ENCODE assay signal across 1 cellular context in genomic region chr3:50274371-50275104, GRCh38.
TF ChIP-seq lines count a peak whose summit lies in the region.

No MANE protein-coding gene starts in this region.

TF ChIP-seq in HepG2, 621 proteins besides CTCF, POLR2A, EP300 and RAD21 (continues in another document):
- no peak for TF ChIP-seq ZMYM3 (CRISPR knock-in tag; IDR thresholded peaks at IDR 0.05)
- TF ChIP-seq CHCHD3 (CRISPR knock-in tag; IDR thresholded peaks at IDR 0.05) = no peak
- TF ChIP-seq HMG20A (CRISPR knock-in tag; IDR thresholded peaks at IDR 0.05; ENCODE audit: borderline replicate concordance) = no peak
- 0 out of 2 replicates have a peak, but pooled peaks have one; percentile 44 for TF ChIP-seq ZNF776 (CRISPR knock-in tag; IDR thresholded peaks at IDR 0.05)
- 0 out of 2 replicates have a peak, but pooled peaks have one; percentile 37 for TF ChIP-seq HIVEP1 (CRISPR knock-in tag; IDR thresholded peaks at IDR 0.05)
- TF ChIP-seq, protein P1, sequence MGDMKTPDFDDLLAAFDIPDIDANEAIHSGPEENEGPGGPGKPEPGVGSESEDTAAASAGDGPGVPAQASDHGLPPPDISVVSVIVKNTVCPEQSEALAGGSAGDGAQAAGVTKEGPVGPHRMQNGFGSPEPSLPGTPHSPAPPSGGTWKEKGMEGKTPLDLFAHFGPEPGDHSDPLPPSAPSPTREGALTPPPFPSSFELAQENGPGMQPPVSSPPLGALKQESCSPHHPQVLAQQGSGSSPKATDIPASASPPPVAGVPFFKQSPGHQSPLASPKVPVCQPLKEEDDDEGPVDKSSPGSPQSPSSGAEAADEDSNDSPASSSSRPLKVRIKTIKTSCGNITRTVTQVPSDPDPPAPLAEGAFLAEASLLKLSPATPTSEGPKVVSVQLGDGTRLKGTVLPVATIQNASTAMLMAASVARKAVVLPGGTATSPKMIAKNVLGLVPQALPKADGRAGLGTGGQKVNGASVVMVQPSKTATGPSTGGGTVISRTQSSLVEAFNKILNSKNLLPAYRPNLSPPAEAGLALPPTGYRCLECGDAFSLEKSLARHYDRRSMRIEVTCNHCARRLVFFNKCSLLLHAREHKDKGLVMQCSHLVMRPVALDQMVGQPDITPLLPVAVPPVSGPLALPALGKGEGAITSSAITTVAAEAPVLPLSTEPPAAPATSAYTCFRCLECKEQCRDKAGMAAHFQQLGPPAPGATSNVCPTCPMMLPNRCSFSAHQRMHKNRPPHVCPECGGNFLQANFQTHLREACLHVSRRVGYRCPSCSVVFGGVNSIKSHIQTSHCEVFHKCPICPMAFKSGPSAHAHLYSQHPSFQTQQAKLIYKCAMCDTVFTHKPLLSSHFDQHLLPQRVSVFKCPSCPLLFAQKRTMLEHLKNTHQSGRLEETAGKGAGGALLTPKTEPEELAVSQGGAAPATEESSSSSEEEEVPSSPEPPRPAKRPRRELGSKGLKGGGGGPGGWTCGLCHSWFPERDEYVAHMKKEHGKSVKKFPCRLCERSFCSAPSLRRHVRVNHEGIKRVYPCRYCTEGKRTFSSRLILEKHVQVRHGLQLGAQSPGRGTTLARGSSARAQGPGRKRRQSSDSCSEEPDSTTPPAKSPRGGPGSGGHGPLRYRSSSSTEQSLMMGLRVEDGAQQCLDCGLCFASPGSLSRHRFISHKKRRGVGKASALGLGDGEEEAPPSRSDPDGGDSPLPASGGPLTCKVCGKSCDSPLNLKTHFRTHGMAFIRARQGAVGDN (CRISPR knock-in tag; IDR thresholded peaks at IDR 0.05) = peak; percentile 42
- peak; percentile 51 for TF ChIP-seq STAG1 (CRISPR knock-in tag; IDR thresholded peaks at IDR 0.05)
- no peak for TF ChIP-seq ELF1 (CRISPR knock-in tag; IDR thresholded peaks at IDR 0.05)
- TF ChIP-seq, protein P2, sequence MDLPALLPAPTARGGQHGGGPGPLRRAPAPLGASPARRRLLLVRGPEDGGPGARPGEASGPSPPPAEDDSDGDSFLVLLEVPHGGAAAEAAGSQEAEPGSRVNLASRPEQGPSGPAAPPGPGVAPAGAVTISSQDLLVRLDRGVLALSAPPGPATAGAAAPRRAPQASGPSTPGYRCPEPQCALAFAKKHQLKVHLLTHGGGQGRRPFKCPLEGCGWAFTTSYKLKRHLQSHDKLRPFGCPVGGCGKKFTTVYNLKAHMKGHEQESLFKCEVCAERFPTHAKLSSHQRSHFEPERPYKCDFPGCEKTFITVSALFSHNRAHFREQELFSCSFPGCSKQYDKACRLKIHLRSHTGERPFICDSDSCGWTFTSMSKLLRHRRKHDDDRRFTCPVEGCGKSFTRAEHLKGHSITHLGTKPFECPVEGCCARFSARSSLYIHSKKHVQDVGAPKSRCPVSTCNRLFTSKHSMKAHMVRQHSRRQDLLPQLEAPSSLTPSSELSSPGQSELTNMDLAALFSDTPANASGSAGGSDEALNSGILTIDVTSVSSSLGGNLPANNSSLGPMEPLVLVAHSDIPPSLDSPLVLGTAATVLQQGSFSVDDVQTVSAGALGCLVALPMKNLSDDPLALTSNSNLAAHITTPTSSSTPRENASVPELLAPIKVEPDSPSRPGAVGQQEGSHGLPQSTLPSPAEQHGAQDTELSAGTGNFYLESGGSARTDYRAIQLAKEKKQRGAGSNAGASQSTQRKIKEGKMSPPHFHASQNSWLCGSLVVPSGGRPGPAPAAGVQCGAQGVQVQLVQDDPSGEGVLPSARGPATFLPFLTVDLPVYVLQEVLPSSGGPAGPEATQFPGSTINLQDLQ (CRISPR knock-in tag; IDR thresholded peaks at IDR 0.05) = no peak
- peak; percentile 51; the same call in 1 of the 2 replicates for TF ChIP-seq MTA1 (CRISPR knock-in tag; IDR thresholded peaks at IDR 0.05; ENCODE audit: borderline replicate concordance)
- no peak for TF ChIP-seq ZNF678 (CRISPR knock-in tag; IDR thresholded peaks at IDR 0.05)
- peak; percentile 46; the same call in 1 of the 2 replicates for TF ChIP-seq ATF2 (CRISPR knock-in tag; IDR thresholded peaks at IDR 0.05)
- TF ChIP-seq SP1 (IDR thresholded peaks at IDR 0.05) = no peak
- no peak for TF ChIP-seq SP1 (CRISPR knock-in tag; IDR thresholded peaks at IDR 0.05)
- no peak for TF ChIP-seq CC2D1A (CRISPR knock-in tag; IDR thresholded peaks at IDR 0.05)
- 0 out of 2 replicates have a peak, but pooled peaks have one; percentile 24 for TF ChIP-seq MAZ (IDR thresholded peaks at IDR 0.05; ENCODE audit: borderline replicate concordance, low read depth, low read length)
- no peak for TF ChIP-seq MAZ (CRISPR knock-in tag; IDR thresholded peaks at IDR 0.05; ENCODE audit: low read depth)
- no peak for TF ChIP-seq GABPA (IDR thresholded peaks at IDR 0.05; ENCODE audit: low read depth, low read length)
- TF ChIP-seq GABPA (CRISPR knock-in tag; IDR thresholded peaks at IDR 0.05; ENCODE audit: low read depth) = peak; percentile 36; the same call in 1 of the 2 replicates
- peak; percentile 44; the same call in 1 of the 2 replicates for TF ChIP-seq PATZ1 (CRISPR knock-in tag; IDR thresholded peaks at IDR 0.05)
- no peak for TF ChIP-seq KAT2B (IDR thresholded peaks at IDR 0.05; ENCODE audit: borderline replicate concordance, low read depth, low read length)
- TF ChIP-seq HNRNPL (IDR thresholded peaks at IDR 0.05; ENCODE audit: low read depth, low read length) = 0 out of 2 replicates have a peak, but pooled peaks have one; percentile 3
- TF ChIP-seq MAFF (IDR thresholded peaks at IDR 0.05; ENCODE audit: low read depth, low read length) = no peak
- TF ChIP-seq, protein P3, sequence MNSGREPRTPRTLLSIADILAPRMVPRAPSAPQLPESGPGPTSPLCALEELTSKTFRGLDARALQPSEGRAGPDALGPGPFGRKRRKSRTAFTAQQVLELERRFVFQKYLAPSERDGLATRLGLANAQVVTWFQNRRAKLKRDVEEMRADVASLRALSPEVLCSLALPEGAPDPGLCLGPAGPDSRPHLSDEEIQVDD (CRISPR knock-in tag; IDR thresholded peaks at IDR 0.05; ENCODE audit: borderline replicate concordance) = no peak
- peak; percentile 28; the same call in 1 of the 2 replicates for TF ChIP-seq TBX3 (IDR thresholded peaks at IDR 0.05; ENCODE audit: borderline replicate concordance)
- no peak for TF ChIP-seq SNAI1 (CRISPR knock-in tag; IDR thresholded peaks at IDR 0.05; ENCODE audit: borderline replicate concordance)
- TF ChIP-seq ZFP37 (CRISPR knock-in tag; IDR thresholded peaks at IDR 0.05; ENCODE audit: borderline replicate concordance) = no peak
- no peak for TF ChIP-seq NR3C1 (CRISPR knock-in tag; IDR thresholded peaks at IDR 0.05)
- TF ChIP-seq ATF7 (IDR thresholded peaks at IDR 0.05) = peak; percentile 72
- no peak for TF ChIP-seq ATF7 (CRISPR knock-in tag; IDR thresholded peaks at IDR 0.05)
- 0 out of 2 replicates have a peak, but pooled peaks have one; percentile 12 for TF ChIP-seq ARID4A (CRISPR knock-in tag; IDR thresholded peaks at IDR 0.05; ENCODE audit: borderline replicate concordance)
- peak; percentile 97 for TF ChIP-seq ZBTB33 (CRISPR knock-in tag; IDR thresholded peaks at IDR 0.05)
- peak; percentile 45 for TF ChIP-seq SMC3 (IDR thresholded peaks at IDR 0.05; ENCODE audit: low read length)
- no peak for TF ChIP-seq SOX6 (IDR thresholded peaks at IDR 0.05)
- no peak for TF ChIP-seq SOX6 (CRISPR knock-in tag; IDR thresholded peaks at IDR 0.05)
- TF ChIP-seq HOXA3 (CRISPR knock-in tag; IDR thresholded peaks at IDR 0.05) = peak; percentile 53; the same call in 1 of the 2 replicates
- TF ChIP-seq ZBTB38 (CRISPR knock-in tag; IDR thresholded peaks at IDR 0.05) = peak; percentile 96
- TF ChIP-seq AHDC1 (CRISPR knock-in tag; IDR thresholded peaks at IDR 0.05; ENCODE audit: borderline replicate concordance) = no peak
